35 cellular contexts compared by ENCODE assay signal in the genomic region with DNA sequence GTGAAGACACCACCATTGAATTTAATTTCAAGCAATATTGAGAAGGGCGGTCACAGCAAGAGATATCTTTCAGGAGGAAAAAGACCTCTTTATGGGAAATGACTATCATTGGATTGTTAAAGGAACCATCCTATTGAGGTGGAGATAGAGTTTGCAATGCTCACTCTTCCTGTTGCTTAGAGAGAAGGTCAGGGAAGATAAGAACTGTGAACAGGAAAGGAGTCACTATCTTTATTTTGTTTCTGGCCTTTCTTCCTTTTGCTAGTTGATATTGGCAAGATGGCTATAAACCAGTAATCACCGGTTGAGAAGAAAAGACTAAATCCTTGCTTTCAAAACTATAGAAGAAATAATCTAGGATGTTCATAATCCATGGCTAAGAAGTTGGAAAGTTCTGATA.
"Had no signal": no experiment of that assay in that cellular context is flagged by ENCODE, and none has a peak within 500 bp of the region (broad histone marks: within the 10 kb centered on the region; RNA-seq: fewer than 3 reads in every experiment).

No MANE protein-coding gene starts in this region.

- ATAC-seq: activated naive CD4-positive, alpha-beta T cell treated with anti-CD3 and anti-CD28 coated beads, Interleukin-2, amount 50 U/mL, for 72 hours; activated T-cell treated with anti-CD3 and anti-CD28 coated beads, Interleukin-2, amount 50 U/mL, for 72 hours; gastroesophageal sphincter; heart right ventricle; T-cell; WTC11 had no signal

- H3K9me3 ChIP-seq: ascending aorta, breast epithelium, esophagus squamous epithelium, gastroesophageal sphincter, heart right ventricle had no signal

- H3K36me3 Mint-ChIP-seq: activated naive CD4-positive, alpha-beta T cell treated with anti-CD3 and anti-CD28 coated beads, Interleukin-2, amount 10 ng/mL, durations not matched to agents 7 days and 5 days; activated naive CD4-positive, alpha-beta T cell treated with anti-CD3 and anti-CD28 coated beads, Interleukin-2, amount 50 U/mL, for 72 hours; activated naive CD8-positive, alpha-beta T cell treated with anti-CD3 and anti-CD28 coated beads, Interleukin-2, amount 10 ng/mL, durations not matched to agents 7 days and 5 days; brain; T-cell; WTC11 had no signal

- H3K27ac ChIP-seq: ascending aorta, breast epithelium, cardiac muscle cell, coronary artery, dorsolateral prefrontal cortex, epithelial cell of prostate, esophagus squamous epithelium, gastroesophageal sphincter, heart right ventricle, VCaP had no signal

- H3K36me3 ChIP-seq: ascending aorta, breast epithelium, cardiac muscle cell, esophagus squamous epithelium, gastroesophageal sphincter, heart right ventricle had no signal

- H3K4me3 ChIP-seq: ascending aorta, breast epithelium, cardiac muscle cell, coronary artery, dorsolateral prefrontal cortex, esophagus squamous epithelium, gastroesophageal sphincter, heart right ventricle had no signal

- H3K27me3 Mint-ChIP-seq: activated CD4-positive, alpha-beta memory T cell treated with anti-CD3 and anti-CD28 coated beads, Interleukin-2, amount 10 ng/mL, durations not matched to agents 7 days and 5 days; activated naive CD4-positive, alpha-beta T cell treated with anti-CD3 and anti-CD28 coated beads, Interleukin-2, amount 10 ng/mL, durations not matched to agents 7 days and 5 days; activated T-cell treated with anti-CD3 and anti-CD28 coated beads, Interleukin-2, amount 50 U/mL, for 24 hours; dendritic cell treated with granulocyte-macrophage colony-stimulating factor and Interleukin-4, amounts not matched to agents 40 ng/mL and 50 ng/mL, for 4 days had no signal

- DNase-seq: activated CD4-positive, alpha-beta memory T cell treated with anti-CD3 and anti-CD28 coated beads, Interleukin-2, amount 10 ng/mL, durations not matched to agents 7 days and 5 days; activated CD4-positive, alpha-beta T cell treated with anti-CD3 and anti-CD28 coated beads for 1 hour; activated CD4-positive, alpha-beta T cell treated with anti-CD3 and anti-CD28 coated beads for 4 hours; activated CD4-positive, alpha-beta T cell treated with anti-CD3 and anti-CD28 coated beads, Interleukin-2, amount 10 ng/mL, durations not matched to agents 7 days and 5 days; activated CD4-positive, alpha-beta T cell treated with anti-CD3 and anti-CD28 coated beads, Interleukin-2, amount 50 U/mL, for 4 hours; activated CD8-positive, alpha-beta memory T cell treated with anti-CD3 and anti-CD28 coated beads, Interleukin-2, amount 50 U/mL, for 48 hours; activated gamma-delta T cell; activated naive CD4-positive, alpha-beta T cell; activated naive CD4-positive, alpha-beta T cell treated with anti-CD3 and anti-CD28 coated beads, Interleukin-2, amount 10 ng/mL, durations not matched to agents 7 days and 5 days; activated naive CD8-positive, alpha-beta T cell treated with anti-CD3 and anti-CD28 coated beads, Interleukin-2, amount 10 ng/mL, durations not matched to agents 7 days and 5 days; activated T-cell treated with anti-CD3 and anti-CD28 coated beads for 4 hours; activated T-cell treated with anti-CD3 and anti-CD28 coated beads, Interleukin-2, amount 50 U/mL, for 24 hours; activated T-cell treated with anti-CD3 and anti-CD28 coated beads, Interleukin-2, amount 50 U/mL, for 72 hours; central memory CD4-positive, alpha-beta T cell; dorsolateral prefrontal cortex; effector memory CD4-positive, alpha-beta T cell; endodermal cell; esophagus squamous epithelium; foreskin melanocyte; heart right ventricle; SW 1271; T-cell; T-helper 2 cell had no signal

- H3K9me3 Mint-ChIP-seq: activated CD4-positive, alpha-beta memory T cell treated with anti-CD3 and anti-CD28 coated beads, Interleukin-2, amount 10 ng/mL, durations not matched to agents 7 days and 5 days; activated CD4-positive, alpha-beta T cell treated with anti-CD3 and anti-CD28 coated beads, Interleukin-2, amount 10 ng/mL, durations not matched to agents 7 days and 5 days; activated naive CD4-positive, alpha-beta T cell treated with anti-CD3 and anti-CD28 coated beads, Interleukin-2, amount 10 ng/mL, durations not matched to agents 7 days and 5 days; activated naive CD4-positive, alpha-beta T cell treated with anti-CD3 and anti-CD28 coated beads, Interleukin-2, amount 50 U/mL, for 72 hours; activated naive CD8-positive, alpha-beta T cell treated with anti-CD3 and anti-CD28 coated beads, Interleukin-2, amount 10 ng/mL, durations not matched to agents 7 days and 5 days; activated T-cell treated with anti-CD3 and anti-CD28 coated beads, Interleukin-2, amount 50 U/mL, for 24 hours; activated T-cell treated with anti-CD3 and anti-CD28 coated beads, Interleukin-2, amount 50 U/mL, for 72 hours; brain; dendritic cell treated with granulocyte-macrophage colony-stimulating factor and Interleukin-4, amounts not matched to agents 40 ng/mL and 50 ng/mL, for 4 days; endodermal cell; T-cell had no signal

- H3K27ac Mint-ChIP-seq: activated CD4-positive, alpha-beta memory T cell treated with anti-CD3 and anti-CD28 coated beads, Interleukin-2, amount 10 ng/mL, durations not matched to agents 7 days and 5 days; activated CD4-positive, alpha-beta T cell treated with anti-CD3 and anti-CD28 coated beads, Interleukin-2, amount 10 ng/mL, durations not matched to agents 7 days and 5 days; activated naive CD4-positive, alpha-beta T cell treated with anti-CD3 and anti-CD28 coated beads, Interleukin-2, amount 10 ng/mL, durations not matched to agents 7 days and 5 days; activated naive CD4-positive, alpha-beta T cell treated with anti-CD3 and anti-CD28 coated beads, Interleukin-2, amount 50 U/mL, for 72 hours; activated naive CD8-positive, alpha-beta T cell treated with anti-CD3 and anti-CD28 coated beads, Interleukin-2, amount 10 ng/mL, durations not matched to agents 7 days and 5 days; activated T-cell treated with anti-CD3 and anti-CD28 coated beads, Interleukin-2, amount 50 U/mL, for 24 hours; activated T-cell treated with anti-CD3 and anti-CD28 coated beads, Interleukin-2, amount 50 U/mL, for 72 hours; dendritic cell treated with granulocyte-macrophage colony-stimulating factor and Interleukin-4, amounts not matched to agents 40 ng/mL and 50 ng/mL, for 4 days; endodermal cell; T-cell; WTC11 had no signal

- H3K4me1 Mint-ChIP-seq: activated CD4-positive, alpha-beta memory T cell treated with anti-CD3 and anti-CD28 coated beads, Interleukin-2, amount 10 ng/mL, durations not matched to agents 7 days and 5 days; activated CD4-positive, alpha-beta T cell treated with anti-CD3 and anti-CD28 coated beads, Interleukin-2, amount 10 ng/mL, durations not matched to agents 7 days and 5 days; activated naive CD4-positive, alpha-beta T cell treated with anti-CD3 and anti-CD28 coated beads, Interleukin-2, amount 10 ng/mL, durations not matched to agents 7 days and 5 days; activated naive CD8-positive, alpha-beta T cell treated with anti-CD3 and anti-CD28 coated beads, Interleukin-2, amount 10 ng/mL, durations not matched to agents 7 days and 5 days; endodermal cell; T-cell; WTC11 had no signal

- H3K4me1 ChIP-seq: ascending aorta, breast epithelium, esophagus squamous epithelium, gastroesophageal sphincter, heart right ventricle had no signal

- FAIRE-seq: TTC549 had no signal

- H3K4me3 Mint-ChIP-seq: activated CD4-positive, alpha-beta memory T cell treated with anti-CD3 and anti-CD28 coated beads, Interleukin-2, amount 10 ng/mL, durations not matched to agents 7 days and 5 days; activated CD4-positive, alpha-beta T cell treated with anti-CD3 and anti-CD28 coated beads, Interleukin-2, amount 10 ng/mL, durations not matched to agents 7 days and 5 days; activated naive CD4-positive, alpha-beta T cell treated with anti-CD3 and anti-CD28 coated beads, Interleukin-2, amount 10 ng/mL, durations not matched to agents 7 days and 5 days; activated naive CD8-positive, alpha-beta T cell treated with anti-CD3 and anti-CD28 coated beads, Interleukin-2, amount 10 ng/mL, durations not matched to agents 7 days and 5 days; activated T-cell treated with anti-CD3 and anti-CD28 coated beads, Interleukin-2, amount 50 U/mL, for 24 hours; activated T-cell treated with anti-CD3 and anti-CD28 coated beads, Interleukin-2, amount 50 U/mL, for 72 hours; dendritic cell treated with granulocyte-macrophage colony-stimulating factor and Interleukin-4, amounts not matched to agents 40 ng/mL and 50 ng/mL, for 4 days; endodermal cell; T-cell; WTC11 had no signal

- H3K27me3 ChIP-seq: ascending aorta, breast epithelium, cardiac muscle cell, esophagus squamous epithelium, gastroesophageal sphincter, heart right ventricle had no signal
